In genomic region chr1:68338107-68338506, GRCh38 we compare ENCODE assay signal across 15 cellular contexts.
"Had no signal": no experiment of that assay in that cellular context is flagged by ENCODE, and none has a peak within 500 bp of the region (broad histone marks: within the 10 kb centered on the region; RNA-seq: fewer than 3 reads in every experiment).

No MANE protein-coding gene starts in this region.

- H3K36me3 Mint-ChIP-seq: activated naive CD4-positive, alpha-beta T cell treated with anti-CD3 and anti-CD28 coated beads, Interleukin-2, amount 10 ng/mL, durations not matched to agents 7 days and 5 days; naive thymus-derived CD8-positive, alpha-beta T cell had no signal

- H3K27me3 ChIP-seq: dorsolateral prefrontal cortex, gastrocnemius medialis, right atrium auricular region, tibial nerve had no signal

- H3K4me3 ChIP-seq: dorsolateral prefrontal cortex, gastrocnemius medialis, right atrium auricular region, tibial nerve had no signal

- H3K27ac Mint-ChIP-seq: activated naive CD4-positive, alpha-beta T cell treated with anti-CD3 and anti-CD28 coated beads, Interleukin-2, amount 10 ng/mL, durations not matched to agents 7 days and 5 days; activated T-helper 2 cell treated with anti-CD3 and anti-CD28 coated beads, Interferon-gamma antibody, Interleukin-2, Interleukin-4, amounts not matched to agents 10 μg/mL and 5 μg/mL and 100 μg/mL, durations not matched to agents 14 hours and 24 hours and 36 hours; endodermal cell; naive thymus-derived CD8-positive, alpha-beta T cell; T-helper 2 cell treated with Interferon-gamma antibody and Interleukin-4, amounts not matched to agents 5 μg/mL and 100 μg/mL, for 36 hours had no signal

- H3K9me3 Mint-ChIP-seq: activated naive CD4-positive, alpha-beta T cell treated with anti-CD3 and anti-CD28 coated beads, Interleukin-2, amount 10 ng/mL, durations not matched to agents 7 days and 5 days; activated T-helper 2 cell treated with anti-CD3 and anti-CD28 coated beads, Interferon-gamma antibody, Interleukin-2, Interleukin-4, amounts not matched to agents 10 μg/mL and 5 μg/mL and 100 μg/mL, durations not matched to agents 14 hours and 24 hours and 36 hours; endodermal cell; T-helper 2 cell treated with Interferon-gamma antibody and Interleukin-4, amounts not matched to agents 5 μg/mL and 100 μg/mL, for 36 hours had no signal

- ATAC-seq: gastrocnemius medialis; left colon; naive thymus-derived CD8-positive, alpha-beta T cell had no signal

- H3K4me1 Mint-ChIP-seq: activated naive CD4-positive, alpha-beta T cell treated with anti-CD3 and anti-CD28 coated beads, Interleukin-2, amount 10 ng/mL, durations not matched to agents 7 days and 5 days; endodermal cell had no signal

- DNase-seq: activated naive CD4-positive, alpha-beta T cell treated with anti-CD3 and anti-CD28 coated beads, Interleukin-2, amount 10 ng/mL, durations not matched to agents 7 days and 5 days; activated T-cell treated with anti-CD3 and anti-CD28 coated beads for 4 hours; endodermal cell; gastrocnemius medialis; left colon; mammary epithelial cell; naive thymus-derived CD8-positive, alpha-beta T cell; stimulated activated CD4-positive, alpha-beta T cell treated with anti-CD3 and anti-CD28 coated beads, Interleukin-15, amount 100 ng/mL, for 24 hours; stimulated activated CD4-positive, alpha-beta T cell treated with anti-CD3 and anti-CD28 coated beads, Interleukin-4, amount 100 ng/mL, for 1 hour; stimulated activated naive CD4-positive, alpha-beta T cell had no signal

- H3K9me3 ChIP-seq: gastrocnemius medialis, right atrium auricular region, tibial nerve had no signal

- H3K4me1 ChIP-seq: gastrocnemius medialis, right atrium auricular region had no signal

- H3K36me3 ChIP-seq: gastrocnemius medialis, right atrium auricular region, tibial nerve had no signal

- H3K27ac ChIP-seq: gastrocnemius medialis, right atrium auricular region, tibial nerve had no signal

- H3K4me3 Mint-ChIP-seq: activated naive CD4-positive, alpha-beta T cell treated with anti-CD3 and anti-CD28 coated beads, Interleukin-2, amount 10 ng/mL, durations not matched to agents 7 days and 5 days; endodermal cell; naive thymus-derived CD8-positive, alpha-beta T cell; T-helper 2 cell treated with Interferon-gamma antibody and Interleukin-4, amounts not matched to agents 5 μg/mL and 100 μg/mL, for 36 hours had no signal
